8 cellular contexts compared by ENCODE assay signal in genomic region chr5:173925449-173926071, GRCh38.
DNase-seq lines count a peak whose midpoint lies in the region; ATAC-seq and TF ChIP-seq lines count a peak whose summit lies in the region.

No MANE protein-coding gene starts in this region.

- no peak overlapping the region for H3K4me3 ChIP-seq in GM12864 (ENCODE audit: low read depth, low read length)
- H3K4me3 ChIP-seq in SK-N-MC: no peak overlapping the region
- H3K4me3 ChIP-seq in astrocyte of the cerebellum (ENCODE audit: low read depth, low read length): no peak overlapping the region

- TF ChIP-seq CTCF in GM12864 (IDR thresholded peaks at IDR 0.05; ENCODE audit: low read depth, low read length, missing control alignments) (peak; percentile 61), astrocyte of the cerebellum (IDR thresholded peaks at IDR 0.05; ENCODE audit: low read depth, low read length, missing control alignments) (peak; percentile 65)

- 0 out of 2 replicates have a peak, but pooled peaks cover 4% of the 10 kb centered on the region for H3K36me3 ChIP-seq in SK-N-MC (ENCODE audit: insufficient read depth, low read length)

- no peaks in the 10 kb centered on the region for H3K9me3 ChIP-seq in SK-N-MC (ENCODE audit: low read depth, low read length)

- no peak overlapping the region for H3K9ac ChIP-seq in SK-N-MC (ENCODE audit: insufficient read length)

- DNase-seq in 8988T (peak; percentile 21), GM12864 (ENCODE audit: low read depth) (peak; percentile 25), SK-N-MC (ENCODE audit: low read depth, low spot score) (no peak), astrocyte of the cerebellum (ENCODE audit: low read depth) (peak; percentile 24), iPS-NIHi7 (ENCODE audit: extremely low spot score) (peak; percentile 31), DMS153 (lab: John Stamatoyannopoulos, UW) (no peak)
- peak in 5 of 6 experiments; percentile 4 to 39 (median 17) for DNase-seq in stimulated activated naive CD4-positive, alpha-beta T cell (lab: John Stamatoyannopoulos, UW)

- H3K27ac ChIP-seq in SK-N-MC: peak overlapping the region; percentile 62

- no peak for ATAC-seq in HG03159 (IDR thresholded peaks at IDR 0.05; ENCODE audit: unreplicated experiment)

- in situ Hi-C loops in astrocyte of the cerebellum (cut with HindIII; ENCODE audit: low sequenced_read_pairs): no loop called here

Comparison
In these comparisons a context has a peak if more than half of its experiments do, and no peak if none do; other contexts are left out.
1. DNase-seq: peak in 8988T (single experiment), GM12864 (single experiment), astrocyte of the cerebellum (single experiment), iPS-NIHi7 (single experiment) and stimulated activated naive CD4-positive, alpha-beta T cell (5 of 6); none in SK-N-MC (single experiment) and DMS153 (single experiment).